ENCODE assay signal across 9 cellular contexts in the genomic region with DNA sequence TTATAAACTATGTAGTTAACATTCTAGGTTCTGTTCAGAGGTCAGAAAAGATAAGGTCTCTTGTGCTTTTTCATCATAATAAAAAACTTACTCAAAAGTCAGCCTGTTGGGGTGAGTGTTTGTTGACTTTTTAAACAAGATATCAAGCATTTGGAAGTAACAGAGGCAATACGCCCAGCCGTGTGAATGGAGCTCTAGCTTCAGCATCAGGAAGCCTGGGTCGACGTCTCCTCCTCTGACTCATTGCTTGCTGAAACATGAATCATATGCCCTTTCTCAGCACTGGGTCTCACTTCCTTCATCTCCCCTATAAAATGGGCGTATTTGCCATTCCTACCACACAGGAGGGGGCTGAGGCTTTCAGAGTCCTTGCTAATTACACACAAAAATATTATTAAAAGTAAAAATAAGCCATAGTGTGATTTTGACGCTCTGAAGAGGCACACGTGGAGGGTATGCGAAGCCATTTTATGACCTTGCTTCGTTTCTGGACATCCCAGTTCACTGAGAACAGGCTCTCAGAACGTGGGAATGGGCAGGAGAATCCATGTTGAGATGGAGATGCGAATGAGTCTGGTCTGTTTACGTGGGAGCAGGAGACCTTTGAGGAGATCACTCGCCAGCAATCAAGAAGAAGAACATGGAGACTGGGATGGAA.
DNase-seq lines count a peak whose midpoint lies in the region; ATAC-seq, FAIRE-seq and TF ChIP-seq lines count a peak whose summit lies in the region.
"Had no signal": no experiment of that assay in that cellular context is flagged by ENCODE, and none has a peak within 500 bp of the region (broad histone marks: within the 10 kb centered on the region; RNA-seq: fewer than 3 reads in every experiment).

No MANE protein-coding gene starts in this region.

- H4K8ac ChIP-seq in H9 (replicated peaks; ENCODE audit: insufficient read length, low read depth, low read length): no peak overlapping the region

- intact Hi-C loops in spleen (cut with DNase I; ENCODE audit: low total_unique reads): no loop called here

- TF ChIP-seq CTCF in spleen (IDR thresholded peaks at IDR 0.05 in 8 of 11, conservative IDR thresholded peaks at IDR 0.05 in 3 of 11): no peak
- no peak for TF ChIP-seq CTCF in H9 (conservative IDR thresholded peaks at IDR 0.05)

- no peak overlapping the region for H2BK12ac ChIP-seq in H9 (ENCODE audit: insufficient read length, low read depth, low read length)

- H3K18ac ChIP-seq in H9 (ENCODE audit: insufficient read length, low read depth, low read length): no peak overlapping the region

- H3K27me3 ChIP-seq in spleen (replicated peaks in 1 of 7) (peaks cover 0 to 22% (median 0%) of the 10 kb centered on the region in 7 donors), H7 (ENCODE audit: control insufficient read depth, insufficient read depth, low read length) (no peaks in the 10 kb centered on the region), H9 (ENCODE audit: insufficient read depth, low read length) (no peaks in the 10 kb centered on the region)

- no peak overlapping the region for H3K4me2 ChIP-seq in H9 (ENCODE audit: insufficient read depth, insufficient read length, low read length)

- peaks cover 10% of the 10 kb centered on the region for H3K27me3 Mint-ChIP-seq in H9 (ENCODE audit: low read depth)

- H3K23ac ChIP-seq in H9 (ENCODE audit: insufficient read length, low read depth, low read length): no peak overlapping the region

- no peak overlapping the region for H3K56ac ChIP-seq in H9 (ENCODE audit: insufficient read length, low read depth, low read length)

- no peaks in the 10 kb centered on the region for H3K36me3 Mint-ChIP-seq in H9 (ENCODE audit: insufficient read depth in 1 of 3, low read depth in 3 of 3)
- H3K36me3 Mint-ChIP-seq: naive thymus-derived CD8-positive, alpha-beta T cell had no signal

- H2BK120ac ChIP-seq in H9 (ENCODE audit: low read depth, low read length, poor library complexity, severe bottlenecking): no peak overlapping the region

- H3K4me1 ChIP-seq in spleen (peaks cover 5 to 66% (median 36%) of the 10 kb centered on the region in 6 donors), H9 (ENCODE audit: insufficient read depth, low read length) (peaks cover 9% of the 10 kb centered on the region)

- WGBS in spleen, 5 donors: 65 to 76% (median 68%) methylated on average over 13 of the region's 13 CpGs
- WGBS in H9 (ENCODE audit: extremely low coverage, insufficient read length, low lambda C conversion rate): no CpG with 5 or more reads among the region's 13 CpGs

- H2BK20ac ChIP-seq in H9 (ENCODE audit: low read depth, low read length, poor library complexity, severe bottlenecking): no peak overlapping the region

- no peak for ATAC-seq in GM21723 (IDR thresholded peaks at IDR 0.05; ENCODE audit: unreplicated experiment)
- ATAC-seq: naive thymus-derived CD8-positive, alpha-beta T cell had no signal

- H2AFZ ChIP-seq in H9 (ENCODE audit: low read length): no peak overlapping the region

- H2AK5ac ChIP-seq in H9 (ENCODE audit: insufficient read length, low read length): no peak overlapping the region

- FAIRE-seq in HTR-8/SVneo (lab: Jason Lieb, UNC): peak; percentile 65

- H3K9ac ChIP-seq in H9 (ENCODE audit: extremely low read depth, insufficient read length, low read length): no peak overlapping the region

- no peak overlapping the region for H3K27ac Mint-ChIP-seq in H9

- no peaks in the 10 kb centered on the region for H3K79me1 ChIP-seq in H9 (ENCODE audit: insufficient read depth, low read depth, low read length, poor library complexity, severe bottlenecking)

- peak overlapping the region in 6 of 8 donors; percentile 38 to 88 (median 84) for H3K27ac ChIP-seq in spleen
- H3K27ac ChIP-seq in H9 (ENCODE audit: insufficient read length, low read depth, low read length): no peak overlapping the region

- H4K5ac ChIP-seq in H9 (ENCODE audit: insufficient read length, low read depth, low read length): no peak overlapping the region

- no peak overlapping the region for H4K91ac ChIP-seq in H9 (ENCODE audit: insufficient read length, low read depth, low read length)

- peaks cover 6% of the 10 kb centered on the region for H3K23me2 ChIP-seq in H9 (ENCODE audit: insufficient read length, low read depth, low read length, poor library complexity, severe bottlenecking)

- H3K9me3 Mint-ChIP-seq in H9: no peaks in the 10 kb centered on the region
- H3K9me3 Mint-ChIP-seq: naive thymus-derived CD8-positive, alpha-beta T cell had no signal

- no peak overlapping the region for H3K14ac ChIP-seq in H9 (ENCODE audit: insufficient read depth, low read length)

- no peak for TF ChIP-seq POLR2A in spleen (IDR thresholded peaks at IDR 0.05)

- H3T11ph ChIP-seq in H9 (ENCODE audit: low read length): no peak overlapping the region

- H4K20me1 ChIP-seq in H9 (ENCODE audit: control insufficient read depth, insufficient read depth, insufficient read length): no peaks in the 10 kb centered on the region

- H3K36me3 ChIP-seq in spleen (no peaks in the 10 kb centered on the region), H7 (replicated peaks; ENCODE audit: control insufficient read depth, insufficient read depth, low read length) (no peaks in the 10 kb centered on the region)

- H3K4me3 Mint-ChIP-seq in H9: no peak overlapping the region
- H3K4me3 Mint-ChIP-seq: naive thymus-derived CD8-positive, alpha-beta T cell had no signal

- H3K4me3 ChIP-seq in spleen: no peak overlapping the region
- no peak overlapping the region for H3K4me3 ChIP-seq in H7 (ENCODE audit: insufficient read depth, low read depth, low read length)

- no peak overlapping the region for H2BK15ac ChIP-seq in H9 (ENCODE audit: low read depth, low read length)

- H3K4ac ChIP-seq in H9 (ENCODE audit: low read depth, low read length): no peak overlapping the region

- no peaks in the 10 kb centered on the region for H3K79me2 ChIP-seq in H9 (ENCODE audit: insufficient read depth, low read length)

- DNase-seq in HTR-8/SVneo (ENCODE audit: insufficient read length, low spot score) (peak; percentile 64), glomerular endothelial cell (ENCODE audit: extremely low read depth, low read depth, low spot score) (peak; percentile 96), spleen (no peak), H7 (no peak), H9 (no peak), HUDEP-2 (lab: John Stamatoyannopoulos, UW; ENCODE audit: unreplicated experiment in 76 of 76) (no peak)
- peak; percentile 23 for DNase-seq in activated CD8-positive, alpha-beta memory T cell treated with anti-CD3 and anti-CD28 coated beads, Interleukin-2, amount 50 U/mL, for 24 hours (ENCODE audit: extremely low read depth)

- H2BK5ac ChIP-seq in H9 (ENCODE audit: insufficient read length, low read length): no peak overlapping the region

- H3K9me3 ChIP-seq in spleen (no peaks in the 10 kb centered on the region), H9 (ENCODE audit: control insufficient read depth, low read depth, low read length) (no peaks in the 10 kb centered on the region)

- peaks cover 19 to 23% of the 10 kb centered on the region in 2 experiments for H3K4me1 Mint-ChIP-seq in H9

Comparison
In these comparisons a context has a peak if more than half of its experiments do, and no peak if none do; other contexts are left out.
1. DNase-seq: peak in HTR-8/SVneo (single experiment), activated CD8-positive, alpha-beta memory T cell treated with anti-CD3 and anti-CD28 coated beads, Interleukin-2, amount 50 U/mL, for 24 hours (single experiment) and glomerular endothelial cell (single experiment); none in spleen (single experiment), H7 (single experiment), H9 (single experiment) and HUDEP-2 (0 of 76).